Comparison of ENCODE assay signal across 16 cellular contexts in genomic region chr11:86660011-86660595, GRCh38. TPM values are rescaled to one million over a fixed set of nuclear protein-coding genes. Genes with fewer than 3 reads are reported as not detected.
DNase-seq lines count a peak whose midpoint lies in the region; ATAC-seq and TF ChIP-seq lines count a peak whose summit lies in the region.
"Had no signal": no experiment of that assay in that cellular context is flagged by ENCODE, and none has a peak within 500 bp of the region (broad histone marks: within the 10 kb centered on the region; RNA-seq: fewer than 3 reads in every experiment).

No MANE protein-coding gene starts in this region.

- H3K27me3 ChIP-seq in vagina, result no peaks in the 10 kb centered on the region
- H3K27me3 ChIP-seq: spleen, testis had no signal

- H3K4me1 ChIP-seq in vagina, result peaks cover 19% of the 10 kb centered on the region
- H3K4me1 ChIP-seq: spleen, testis had no signal

- ATAC-seq in omental fat pad (ENCODE audit: low FRiP score), result peak; percentile 71
- ATAC-seq in GM18861 (IDR thresholded peaks at IDR 0.05; ENCODE audit: unreplicated experiment), result no peak
- ATAC-seq: activated CD8-positive, alpha-beta memory T cell treated with anti-CD3 and anti-CD28 coated beads, Interleukin-2, amount 10 ng/mL, durations not matched to agents 7 days and 5 days; left colon had no signal

- in situ Hi-C loops in ACHN (cut with HindIII; ENCODE audit: low pct_ligation_motif_present, low pct_unique_long_range_greater_than_20kb, low sequenced_read_pairs), result no loop called here

- TF ChIP-seq CTCF in omental fat pad (IDR thresholded peaks at IDR 0.05) (no peak), vagina (IDR thresholded peaks at IDR 0.05) (no peak)

- DNase-seq in GM04504 (ENCODE audit: low read depth) (peak; percentile 58), NCI-H69 (lab: John Stamatoyannopoulos, UW) (peak; percentile 26), dedifferentiated amniotic fluid mesenchymal stem cell (ENCODE audit: extremely low spot score) (peak; percentile 43), omental fat pad (ENCODE audit: low spot score) (no peak), ecto neural progenitor cell (ENCODE audit: low spot score) (no peak), ACHN (no peak), vagina (ENCODE audit: extremely low spot score in 2 of 2) (no peak)
- DNase-seq: activated CD8-positive, alpha-beta memory T cell treated with anti-CD3 and anti-CD28 coated beads, Interleukin-2, amount 10 ng/mL, durations not matched to agents 7 days and 5 days; activated naive CD4-positive, alpha-beta T cell treated with anti-CD3 and anti-CD28 coated beads, Interleukin-2, amount 10 ng/mL, durations not matched to agents 7 days and 5 days; Calu3; left colon; MM.1S; NCI-H510A treated with DMSO at 0.1 percent for 48 hours; spleen; testis had no signal

- H3K36me3 ChIP-seq in vagina, result no peaks in the 10 kb centered on the region
- H3K36me3 ChIP-seq: spleen had no signal

- no peak overlapping the region for H3K4me3 ChIP-seq in vagina
- H3K4me3 ChIP-seq: spleen, testis had no signal

- TF ChIP-seq POLR2A in vagina (IDR thresholded peaks at IDR 0.05), result no peak

- intact Hi-C loops in vagina (cut with DNase I), result no loop called here

- H3K27ac ChIP-seq in vagina, result no peak overlapping the region
- H3K27ac ChIP-seq: spleen, testis had no signal

- H3K9me3 ChIP-seq in vagina, result no peaks in the 10 kb centered on the region
- H3K9me3 ChIP-seq: spleen, testis had no signal

RNA-seq across cellular contexts. Expression of gene ME3, which starts 12.3 kb away (rescaled TPM):
- total RNA-seq in omental fat pad (10 to 100 TPM; 28.4 to 93.0 (median 80.1) TPM), vagina (28.5 TPM)

Comparison
In these comparisons a context has a peak if more than half of its experiments do, and no peak if none do; other contexts are left out.
1. DNase-seq: peak in GM04504 (single experiment), NCI-H69 (single experiment) and dedifferentiated amniotic fluid mesenchymal stem cell (single experiment); none in omental fat pad (single experiment), ecto neural progenitor cell (single experiment), ACHN (single experiment) and vagina (0 of 2).